ENCODE assay signal across 8 cellular contexts in genomic region chr15:43225201-43225949, GRCh38. TPM values are rescaled to one million over a fixed set of nuclear protein-coding genes. Genes with fewer than 3 reads are reported as not detected.
A peak's percentile ranks its signal among the peaks of the same experiment; 100 is the strongest.
DNase-seq lines count a peak whose midpoint lies in the region; ATAC-seq and TF ChIP-seq lines count a peak whose summit lies in the region.

No MANE protein-coding gene starts in this region.

- H4K8ac ChIP-seq in IMR-90 (ENCODE audit: low read depth in 2 of 2, low read length in 2 of 2): no peak overlapping the region

- no peak overlapping the region for H2BK120ac ChIP-seq in IMR-90 (ENCODE audit: low read depth, low read length)

- H3K4me1 ChIP-seq in IMR-90 (ENCODE audit: control insufficient read depth, insufficient read depth, low read length) (no peaks in the 10 kb centered on the region), adipocyte (ENCODE audit: control insufficient read depth, insufficient read depth, low read length) (peaks cover 13% of the 10 kb centered on the region), left ventricle myocardium inferior (peaks cover 12% of the 10 kb centered on the region)

- H4K20me1 ChIP-seq in IMR-90 (ENCODE audit: insufficient read depth, low read length): no peaks in the 10 kb centered on the region

- H2BK5ac ChIP-seq in IMR-90 (ENCODE audit: low read depth, low read length, poor library complexity, severe bottlenecking): no peak overlapping the region

- CTCF ChIA-PET in IMR-90 (lab: Yijun Ruan, JAX): interaction anchor here (0.6 to 3.5 kb wide), 13 partner anchors 9 to 144 kb away, joined by 3 to 37 read pairs (median 3); no protein-coding TSS in a partner anchor

- H2BK20ac ChIP-seq in IMR-90 (ENCODE audit: low read depth, low read length): no peak overlapping the region

- H4K5ac ChIP-seq in IMR-90 (ENCODE audit: low read depth, low read length): no peak overlapping the region

- no peak overlapping the region for H2AFZ ChIP-seq in IMR-90 (replicated peaks; ENCODE audit: low read length, poor library complexity)

- H3K4me3 ChIP-seq in IMR-90 (ENCODE audit: insufficient read depth, low read depth, low read length) (no peak overlapping the region), adipocyte (ENCODE audit: low read length) (no peak overlapping the region), left ventricle myocardium inferior (no peak overlapping the region)

- no peak overlapping the region for H3K9ac ChIP-seq in IMR-90 (ENCODE audit: low read depth, low read length)
- no peak overlapping the region for H3K9ac ChIP-seq in adipocyte (ENCODE audit: low read length)

- no peaks in the 10 kb centered on the region for H3K9me1 ChIP-seq in IMR-90 (ENCODE audit: insufficient read depth, low read length)

- peak; percentile 75 for TF ChIP-seq RAD21 in IMR-90 (IDR thresholded peaks at IDR 0.05; ENCODE audit: low read length)

- no peak overlapping the region for H3K23ac ChIP-seq in IMR-90 (ENCODE audit: low read depth, low read length)

- peak; percentile 90 for ATAC-seq in IMR-90 (ENCODE audit: low read depth)
- no peak for ATAC-seq in GM18861 (IDR thresholded peaks at IDR 0.05; ENCODE audit: unreplicated experiment)
- no peak for ATAC-seq in GM18870 (IDR thresholded peaks at IDR 0.05; ENCODE audit: unreplicated experiment)

- H3K14ac ChIP-seq in IMR-90 (replicated peaks; ENCODE audit: low read depth, low read length): no peak overlapping the region

- no peak overlapping the region for H3K18ac ChIP-seq in IMR-90 (ENCODE audit: low read depth, low read length)

- H3K79me1 ChIP-seq in IMR-90 (ENCODE audit: low read depth in 1 of 2, low read length in 2 of 2): no peaks in the 10 kb centered on the region

- DNase-seq in G401 (ENCODE audit: low spot score) (peak; percentile 66), IMR-90 (peak; percentile 63), RPMI8226 (peak; percentile 69), adipocyte (ENCODE audit: low read depth) (peak; percentile 84), left ventricle myocardium inferior (no peak), renal cortical epithelial cell (ENCODE audit: low read depth) (peak; percentile 69)

- H3K27ac ChIP-seq in IMR-90 (ENCODE audit: insufficient read depth, low read length) (no peak overlapping the region), left ventricle myocardium inferior (replicated peaks) (no peak overlapping the region)

- no peak overlapping the region for H2AK9ac ChIP-seq in IMR-90 (replicated peaks; ENCODE audit: low read depth, low read length, poor library complexity)

- H4K91ac ChIP-seq in IMR-90 (ENCODE audit: insufficient read depth, low read depth, low read length): no peak overlapping the region

- intact Hi-C loops in IMR-90 (cut with micrococcal nuclease): loop anchor here (1.0 kb wide), 1 partner anchor 60 kb away; no protein-coding TSS in a partner anchor
- intact Hi-C loops in left ventricle myocardium inferior (cut with micrococcal nuclease): loop anchor here (2.0 kb wide), 1 partner anchor 59 kb away; no protein-coding TSS in a partner anchor

- WGBS in IMR-90 (ENCODE audit: extremely low coverage in 2 of 2, insufficient read length in 1 of 2), 2 experiments: 57% methylated on average over 5 of the region's 16 CpGs; no CpG with 5 or more reads in 1 of the 2 experiments

- H3K4me2 ChIP-seq in IMR-90 (ENCODE audit: low read depth, low read length): no peak overlapping the region

- H3K27me3 ChIP-seq in IMR-90 (ENCODE audit: control insufficient read depth, insufficient read depth, low read length) (peaks cover 32% of the 10 kb centered on the region), adipocyte (replicated peaks; ENCODE audit: control insufficient read depth, insufficient read depth, low read length) (peaks cover under 1% of the 10 kb centered on the region), left ventricle myocardium inferior (ENCODE audit: low read depth) (no peaks in the 10 kb centered on the region)

- no peak for TF ChIP-seq POLR2A in IMR-90 (IDR thresholded peaks at IDR 0.05; ENCODE audit: low read depth, low read length)

- no TSS peak for BruUV-seq in IMR-90 (replicated peaks; lab: Mats Ljungman, UMichigan)

- H3K36me3 ChIP-seq in IMR-90 (ENCODE audit: control insufficient read depth, insufficient read depth, low read length) (no peaks in the 10 kb centered on the region), adipocyte (ENCODE audit: control insufficient read depth, insufficient read depth, low read length, severe bottlenecking) (no peaks in the 10 kb centered on the region), left ventricle myocardium inferior (no peaks in the 10 kb centered on the region)

- H3K4ac ChIP-seq in IMR-90 (ENCODE audit: low read depth, low read length): no peak overlapping the region

- H2BK15ac ChIP-seq in IMR-90 (ENCODE audit: low read depth, low read length): no peak overlapping the region

- POLR2A ChIA-PET in IMR-90 (lab: Charles Lee; ENCODE audit: unreplicated experiment): interaction anchor here (0.6 kb wide), 1 partner anchor 1528 kb away, joined by 6 read pairs; no protein-coding TSS in a partner anchor

- H3K56ac ChIP-seq in IMR-90 (ENCODE audit: extremely low read depth, insufficient read depth, low read length): no peak overlapping the region

- no peaks in the 10 kb centered on the region for H3K9me3 ChIP-seq in IMR-90 (ENCODE audit: control insufficient read depth, insufficient read depth, low read length)
- no peaks in the 10 kb centered on the region for H3K9me3 ChIP-seq in adipocyte (ENCODE audit: control insufficient read depth, low read length)
- no peaks in the 10 kb centered on the region for H3K9me3 ChIP-seq in left ventricle myocardium inferior (replicated peaks)

- dilution Hi-C loops in IMR-90 (cut with HindIII; ENCODE audit: low sequenced_read_pairs, unreplicated experiment): no loop called here

- TF ChIP-seq CTCF in IMR-90 (conservative IDR thresholded peaks at IDR 0.05; ENCODE audit: low read depth, low read length) (peak; percentile 75), left ventricle myocardium inferior (IDR thresholded peaks at IDR 0.05; ENCODE audit: borderline replicate concordance) (peak; percentile 77)

- in situ Hi-C loops in G401 (cut with HindIII; ENCODE audit: low sequenced_read_pairs): no loop called here
- in situ Hi-C loops in IMR-90 (cut with MboI; ENCODE audit: low sequenced_read_pairs): no loop called here

- H2AK5ac ChIP-seq in IMR-90 (ENCODE audit: low read depth, low read length): no peak overlapping the region

TF ChIP-seq in IMR-90, 13 proteins besides CTCF, POLR2A, EP300 and RAD21:
- TF ChIP-seq NFE2L2 (IDR thresholded peaks at IDR 0.05; ENCODE audit: low read depth, low read length) (no peak), CEBPB (IDR thresholded peaks at IDR 0.05; ENCODE audit: low read depth, low read length) (no peak), SMC3 (IDR thresholded peaks at IDR 0.05; ENCODE audit: low read depth, low read length) (peak; percentile 85), MAZ (IDR thresholded peaks at IDR 0.05; ENCODE audit: borderline replicate concordance, low read depth, low read length) (no peak), MAFK (IDR thresholded peaks at IDR 0.05; ENCODE audit: low read depth, low read length) (no peak)
- TF ChIP-seq, protein P1, sequence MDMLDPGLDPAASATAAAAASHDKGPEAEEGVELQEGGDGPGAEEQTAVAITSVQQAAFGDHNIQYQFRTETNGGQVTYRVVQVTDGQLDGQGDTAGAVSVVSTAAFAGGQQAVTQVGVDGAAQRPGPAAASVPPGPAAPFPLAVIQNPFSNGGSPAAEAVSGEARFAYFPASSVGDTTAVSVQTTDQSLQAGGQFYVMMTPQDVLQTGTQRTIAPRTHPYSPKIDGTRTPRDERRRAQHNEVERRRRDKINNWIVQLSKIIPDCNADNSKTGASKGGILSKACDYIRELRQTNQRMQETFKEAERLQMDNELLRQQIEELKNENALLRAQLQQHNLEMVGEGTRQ (IDR thresholded peaks at IDR 0.05; ENCODE audit: low read depth, low read length): no peak

RNA-seq across cellular contexts. Expression of gene EPB42, which starts 4.6 kb away (rescaled TPM):
- total RNA-seq in G401 (2014; rRNA removed; shearing (Covaris generic)): not detected in 2 replicates
- total RNA-seq in IMR-90 (2012; rRNA removed) (not detected in 2 replicates), left ventricle myocardium inferior (not detected), renal cortical epithelial cell (not detected in 2 replicates)
- polyA plus RNA-seq in IMR-90 (2012; rRNA removed): not detected in 2 replicates
- not detected in 2 replicates for polyA plus RNA-seq in IMR-90 (2012; cell fraction: cytosol; rRNA removed)
- polyA plus RNA-seq in IMR-90 (2012; cell fraction: nucleus; rRNA removed; ENCODE audit: low replicate concordance): not detected in 2 replicates

RNA-seq across cellular contexts. Expression of gene CCNDBP1, which starts 40.2 kb away (rescaled TPM):
- 32.1 and 38.9 TPM in 2 replicates for total RNA-seq in G401 (2014; rRNA removed; shearing (Covaris generic))
- total RNA-seq in IMR-90 (2012; rRNA removed) (33.9 and 40.3 TPM in 2 replicates), left ventricle myocardium inferior (54.4 TPM), renal cortical epithelial cell (97.7 and 153 TPM in 2 replicates)
- 33.4 and 34.9 TPM in 2 replicates for polyA plus RNA-seq in IMR-90 (2012; rRNA removed)
- 15.8 and 18.6 TPM in 2 replicates for polyA plus RNA-seq in IMR-90 (2012; cell fraction: cytosol; rRNA removed)
- 16.6 and 32.5 TPM in 2 replicates for polyA plus RNA-seq in IMR-90 (2012; cell fraction: nucleus; rRNA removed; ENCODE audit: low replicate concordance)

RNA-seq across cellular contexts. Expression of gene TGM5, which starts 41.4 kb away (rescaled TPM):
- not detected in 2 replicates for total RNA-seq in G401 (2014; rRNA removed; shearing (Covaris generic))
- total RNA-seq in IMR-90 (2012; rRNA removed) (not detected in 2 replicates), left ventricle myocardium inferior (not detected), renal cortical epithelial cell (0.25 and 0.35 TPM in 2 replicates)
- not detected in 2 replicates for polyA plus RNA-seq in IMR-90 (2012; rRNA removed)
- not detected in 2 replicates for polyA plus RNA-seq in IMR-90 (2012; cell fraction: cytosol; rRNA removed)
- polyA plus RNA-seq in IMR-90 (2012; cell fraction: nucleus; rRNA removed; ENCODE audit: low replicate concordance): not detected in 2 replicates
